1 cellular context compared by ENCODE assay signal in the genomic region with DNA sequence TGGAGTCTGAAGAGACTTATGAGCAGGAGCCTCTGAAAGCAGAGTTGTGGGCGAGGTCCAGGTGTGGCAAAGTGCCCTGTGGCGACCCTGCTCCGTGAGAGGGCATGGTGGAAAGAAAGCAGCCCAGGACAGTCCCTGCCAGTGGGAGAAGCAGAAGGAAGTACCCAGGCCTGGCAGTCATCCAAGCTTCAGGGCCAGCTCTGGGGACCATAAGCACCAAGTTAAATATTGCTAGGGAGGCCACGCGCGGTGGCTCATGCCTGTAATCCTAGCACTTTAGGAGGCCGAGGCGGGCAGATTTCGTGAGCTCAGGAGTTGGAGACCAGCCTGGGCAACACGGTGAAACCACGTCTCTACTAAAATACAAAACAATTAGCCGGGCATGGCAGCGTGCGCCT.
TF ChIP-seq lines count a peak whose summit lies in the region.

No MANE protein-coding gene starts in this region.

TF ChIP-seq in HepG2, 621 proteins besides CTCF, POLR2A, EP300 and RAD21 (continued from another document and continues in another):
- TF ChIP-seq ATF4 (CRISPR knock-in tag; IDR thresholded peaks at IDR 0.05) (no peak), ZNF350 (CRISPR knock-in tag; IDR thresholded peaks at IDR 0.05; ENCODE audit: borderline replicate concordance, low read depth) (no peak), BCL3 (CRISPR knock-in tag; IDR thresholded peaks at IDR 0.05) (no peak), PRDM10 (CRISPR knock-in tag; IDR thresholded peaks at IDR 0.05; ENCODE audit: low read depth) (no peak; the same call in 1 of the 2 replicates), ZNF501 (CRISPR knock-in tag; IDR thresholded peaks at IDR 0.05) (0 out of 2 replicates have a peak, but pooled peaks have one; percentile 12), ZBTB46 (CRISPR knock-in tag; IDR thresholded peaks at IDR 0.05; ENCODE audit: borderline replicate concordance) (no peak), NCOA2 (CRISPR knock-in tag; IDR thresholded peaks at IDR 0.05) (peak; percentile 43), HOXA5 (CRISPR knock-in tag; IDR thresholded peaks at IDR 0.05) (0 out of 2 replicates have a peak, but pooled peaks have one; percentile 62), ZNF563 (CRISPR knock-in tag; IDR thresholded peaks at IDR 0.05) (peak; percentile 62), ZNF496 (CRISPR knock-in tag; IDR thresholded peaks at IDR 0.05; ENCODE audit: insufficient replicate concordance) (no peak), KLF13 (CRISPR knock-in tag; IDR thresholded peaks at IDR 0.05) (no peak), ZNF720 (CRISPR knock-in tag; IDR thresholded peaks at IDR 0.05) (no peak), PHF20 (CRISPR knock-in tag; IDR thresholded peaks at IDR 0.05) (no peak), HHEX (CRISPR knock-in tag; IDR thresholded peaks at IDR 0.05) (no peak), SRSF4 (IDR thresholded peaks at IDR 0.05; ENCODE audit: low read depth, low read length, poor library complexity, severe bottlenecking) (no peak), SPEN (CRISPR knock-in tag; IDR thresholded peaks at IDR 0.05; ENCODE audit: low read depth) (peak; percentile 49; the same call in 1 of the 2 replicates), RBAK (CRISPR knock-in tag; IDR thresholded peaks at IDR 0.05) (no peak), ZNF768 (CRISPR knock-in tag; IDR thresholded peaks at IDR 0.05) (no peak), RNF219 (CRISPR knock-in tag; IDR thresholded peaks at IDR 0.05) (no peak), SALL2 (CRISPR knock-in tag; IDR thresholded peaks at IDR 0.05) (no peak), UBTF (CRISPR knock-in tag; IDR thresholded peaks at IDR 0.05) (peak; percentile 60; the same call in 1 of the 2 replicates)
- TF ChIP-seq, protein P1, sequence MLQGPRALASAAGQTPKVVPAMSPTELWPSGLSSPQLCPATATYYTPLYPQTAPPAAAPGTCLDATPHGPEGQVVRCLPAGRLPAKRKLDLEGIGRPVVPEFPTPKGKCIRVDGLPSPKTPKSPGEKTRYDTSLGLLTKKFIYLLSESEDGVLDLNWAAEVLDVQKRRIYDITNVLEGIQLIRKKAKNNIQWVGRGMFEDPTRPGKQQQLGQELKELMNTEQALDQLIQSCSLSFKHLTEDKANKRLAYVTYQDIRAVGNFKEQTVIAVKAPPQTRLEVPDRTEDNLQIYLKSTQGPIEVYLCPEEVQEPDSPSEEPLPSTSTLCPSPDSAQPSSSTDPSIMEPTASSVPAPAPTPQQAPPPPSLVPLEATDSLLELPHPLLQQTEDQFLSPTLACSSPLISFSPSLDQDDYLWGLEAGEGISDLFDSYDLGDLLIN (CRISPR knock-in tag; IDR thresholded peaks at IDR 0.05; ENCODE audit: borderline replicate concordance): no peak
- TF ChIP-seq, protein P2, sequence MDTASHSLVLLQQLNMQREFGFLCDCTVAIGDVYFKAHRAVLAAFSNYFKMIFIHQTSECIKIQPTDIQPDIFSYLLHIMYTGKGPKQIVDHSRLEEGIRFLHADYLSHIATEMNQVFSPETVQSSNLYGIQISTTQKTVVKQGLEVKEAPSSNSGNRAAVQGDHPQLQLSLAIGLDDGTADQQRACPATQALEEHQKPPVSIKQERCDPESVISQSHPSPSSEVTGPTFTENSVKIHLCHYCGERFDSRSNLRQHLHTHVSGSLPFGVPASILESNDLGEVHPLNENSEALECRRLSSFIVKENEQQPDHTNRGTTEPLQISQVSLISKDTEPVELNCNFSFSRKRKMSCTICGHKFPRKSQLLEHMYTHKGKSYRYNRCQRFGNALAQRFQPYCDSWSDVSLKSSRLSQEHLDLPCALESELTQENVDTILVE (CRISPR knock-in tag; IDR thresholded peaks at IDR 0.05): no peak
- TF ChIP-seq, protein P3, sequence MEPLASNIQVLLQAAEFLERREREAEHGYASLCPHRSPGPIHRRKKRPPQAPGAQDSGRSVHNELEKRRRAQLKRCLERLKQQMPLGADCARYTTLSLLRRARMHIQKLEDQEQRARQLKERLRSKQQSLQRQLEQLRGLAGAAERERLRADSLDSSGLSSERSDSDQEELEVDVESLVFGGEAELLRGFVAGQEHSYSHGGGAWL (CRISPR knock-in tag; IDR thresholded peaks at IDR 0.05): peak; percentile 55; the same call in 1 of the 2 replicates
- TF ChIP-seq, protein P4, sequence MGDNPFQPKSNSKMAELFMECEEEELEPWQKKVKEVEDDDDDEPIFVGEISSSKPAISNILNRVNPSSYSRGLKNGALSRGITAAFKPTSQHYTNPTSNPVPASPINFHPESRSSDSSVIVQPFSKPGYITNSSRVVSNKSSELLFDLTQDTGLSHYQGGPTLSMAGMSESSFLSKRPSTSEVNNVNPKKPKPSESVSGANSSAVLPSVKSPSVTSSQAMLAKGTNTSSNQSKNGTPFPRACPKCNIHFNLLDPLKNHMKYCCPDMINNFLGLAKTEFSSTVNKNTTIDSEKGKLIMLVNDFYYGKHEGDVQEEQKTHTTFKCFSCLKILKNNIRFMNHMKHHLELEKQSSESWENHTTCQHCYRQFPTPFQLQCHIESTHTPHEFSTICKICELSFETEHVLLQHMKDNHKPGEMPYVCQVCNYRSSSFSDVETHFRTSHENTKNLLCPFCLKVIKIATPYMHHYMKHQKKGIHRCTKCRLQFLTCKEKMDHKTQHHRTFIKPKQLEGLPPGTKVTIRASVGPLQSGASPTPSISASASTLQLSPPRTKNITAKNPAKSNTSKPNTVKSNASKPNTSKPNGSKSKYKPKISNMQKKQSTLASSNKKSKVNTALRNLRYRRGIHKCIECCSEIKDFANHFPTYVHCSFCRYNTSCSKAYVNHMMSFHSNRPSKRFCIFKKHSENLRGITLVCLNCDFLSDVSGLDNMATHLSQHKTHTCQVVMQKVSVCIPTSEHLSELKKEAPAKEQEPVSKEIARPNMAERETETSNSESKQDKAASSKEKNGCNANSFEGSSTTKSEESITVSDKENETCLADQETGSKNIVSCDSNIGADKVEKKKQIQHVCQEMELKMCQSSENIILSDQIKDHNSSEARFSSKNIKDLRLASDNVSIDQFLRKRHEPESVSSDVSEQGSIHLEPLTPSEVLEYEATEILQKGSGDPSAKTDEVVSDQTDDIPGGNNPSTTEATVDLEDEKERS (CRISPR knock-in tag; IDR thresholded peaks at IDR 0.05): 0 out of 2 replicates have a peak, but pooled peaks have one; percentile 54
- TF ChIP-seq, protein P5, sequence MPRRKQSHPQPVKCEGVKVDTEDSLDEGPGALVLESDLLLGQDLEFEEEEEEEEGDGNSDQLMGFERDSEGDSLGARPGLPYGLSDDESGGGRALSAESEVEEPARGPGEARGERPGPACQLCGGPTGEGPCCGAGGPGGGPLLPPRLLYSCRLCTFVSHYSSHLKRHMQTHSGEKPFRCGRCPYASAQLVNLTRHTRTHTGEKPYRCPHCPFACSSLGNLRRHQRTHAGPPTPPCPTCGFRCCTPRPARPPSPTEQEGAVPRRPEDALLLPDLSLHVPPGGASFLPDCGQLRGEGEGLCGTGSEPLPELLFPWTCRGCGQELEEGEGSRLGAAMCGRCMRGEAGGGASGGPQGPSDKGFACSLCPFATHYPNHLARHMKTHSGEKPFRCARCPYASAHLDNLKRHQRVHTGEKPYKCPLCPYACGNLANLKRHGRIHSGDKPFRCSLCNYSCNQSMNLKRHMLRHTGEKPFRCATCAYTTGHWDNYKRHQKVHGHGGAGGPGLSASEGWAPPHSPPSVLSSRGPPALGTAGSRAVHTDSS (CRISPR knock-in tag; conservative IDR thresholded peaks at IDR 0.05): no peak
- TF ChIP-seq, protein P6, sequence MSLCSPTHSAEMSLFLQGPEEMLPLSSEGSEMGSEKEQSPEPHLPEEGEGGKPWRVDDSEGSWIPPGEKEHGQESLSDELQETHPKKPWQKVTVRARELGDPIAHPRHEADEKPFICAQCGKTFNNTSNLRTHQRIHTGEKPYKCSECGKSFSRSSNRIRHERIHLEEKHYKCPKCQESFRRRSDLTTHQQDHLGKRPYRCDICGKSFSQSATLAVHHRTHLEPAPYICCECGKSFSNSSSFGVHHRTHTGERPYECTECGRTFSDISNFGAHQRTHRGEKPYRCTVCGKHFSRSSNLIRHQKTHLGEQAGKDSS (CRISPR knock-in tag; IDR thresholded peaks at IDR 0.05; ENCODE audit: borderline replicate concordance, low read depth): peak; percentile 61; the same call in 1 of the 2 replicates
- TF ChIP-seq, protein P7, sequence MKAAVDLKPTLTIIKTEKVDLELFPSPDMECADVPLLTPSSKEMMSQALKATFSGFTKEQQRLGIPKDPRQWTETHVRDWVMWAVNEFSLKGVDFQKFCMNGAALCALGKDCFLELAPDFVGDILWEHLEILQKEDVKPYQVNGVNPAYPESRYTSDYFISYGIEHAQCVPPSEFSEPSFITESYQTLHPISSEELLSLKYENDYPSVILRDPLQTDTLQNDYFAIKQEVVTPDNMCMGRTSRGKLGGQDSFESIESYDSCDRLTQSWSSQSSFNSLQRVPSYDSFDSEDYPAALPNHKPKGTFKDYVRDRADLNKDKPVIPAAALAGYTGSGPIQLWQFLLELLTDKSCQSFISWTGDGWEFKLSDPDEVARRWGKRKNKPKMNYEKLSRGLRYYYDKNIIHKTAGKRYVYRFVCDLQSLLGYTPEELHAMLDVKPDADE (CRISPR knock-in tag; IDR thresholded peaks at IDR 0.05): no peak
